22 cellular contexts compared by ENCODE assay signal in genomic region chr22:47133263-47133662, GRCh38.
DNase-seq lines count a peak whose midpoint lies in the region; ATAC-seq and TF ChIP-seq lines count a peak whose summit lies in the region.
"Had no signal": no experiment of that assay in that cellular context is flagged by ENCODE, and none has a peak within 500 bp of the region (broad histone marks: within the 10 kb centered on the region; RNA-seq: fewer than 3 reads in every experiment).

No MANE protein-coding gene starts in this region.

- H3K4me1 ChIP-seq in GM23248 (ENCODE audit: insufficient read depth), result no peaks in the 10 kb centered on the region
- no peaks in the 10 kb centered on the region for H3K4me1 ChIP-seq in upper lobe of right lung
- H3K4me1 ChIP-seq: BLaER1 had no signal

- H3F3A ChIP-seq in GM23248 (ENCODE audit: insufficient read depth), result no peaks in the 10 kb centered on the region

- TF ChIP-seq CTCF in WTC11 (IDR thresholded peaks at IDR 0.05), result no peak
- no peak for TF ChIP-seq CTCF in upper lobe of right lung (IDR thresholded peaks at IDR 0.05)

- H3K4me3 Mint-ChIP-seq in WTC11, result no peak overlapping the region
- H3K4me3 Mint-ChIP-seq: CD4-positive, CD25-positive, alpha-beta regulatory T cell had no signal

- in situ Hi-C loops in GM23248 (cut with MboI), result no loop called here

- 32 to 38% methylated on average over 11 of the region's 11 CpGs for WGBS in GM23248 (ENCODE audit: low coverage in 1 of 2, low lambda C conversion rate in 2 of 2, missing lambda C conversion rate in 2 of 2), 2 experiments

- no peaks in the 10 kb centered on the region for H3K27me3 Mint-ChIP-seq in WTC11 (ENCODE audit: low read depth)
- H3K27me3 Mint-ChIP-seq: CD4-positive, CD25-positive, alpha-beta regulatory T cell had no signal

- H3K27me3 ChIP-seq in GM23248 (replicated peaks; ENCODE audit: insufficient read depth), result no peaks in the 10 kb centered on the region
- no peaks in the 10 kb centered on the region for H3K27me3 ChIP-seq in upper lobe of right lung
- H3K27me3 ChIP-seq: BLaER1 had no signal

- no peaks in the 10 kb centered on the region for H3K9me2 ChIP-seq in GM23248 (ENCODE audit: insufficient read depth)

- H3K9me3 ChIP-seq in GM23248 (ENCODE audit: low read depth), result no peaks in the 10 kb centered on the region
- no peaks in the 10 kb centered on the region for H3K9me3 ChIP-seq in upper lobe of right lung
- H3K9me3 ChIP-seq: BLaER1 had no signal

- H3K4me3 ChIP-seq in GM23248, result no peak overlapping the region
- no peak overlapping the region for H3K4me3 ChIP-seq in upper lobe of right lung
- H3K4me3 ChIP-seq: BLaER1, K562 had no signal

- CTCF ChIA-PET in WTC11 (lab: Charles Lee), result interaction anchor here (0.5 to 1.4 kb wide), 2 partner anchors 200 to 306 kb away, joined by 4 to 5 read pairs; no protein-coding TSS in a partner anchor

- H3K9ac ChIP-seq in GM23248, result no peak overlapping the region
- H3K9ac ChIP-seq: BLaER1 had no signal

- H3K9me3 Mint-ChIP-seq in WTC11, result no peaks in the 10 kb centered on the region
- H3K9me3 Mint-ChIP-seq: CD4-positive, CD25-positive, alpha-beta regulatory T cell had no signal

- H3K4me1 Mint-ChIP-seq in WTC11, result no peaks in the 10 kb centered on the region

- no peaks in the 10 kb centered on the region for H3K79me2 ChIP-seq in GM23248 (ENCODE audit: insufficient read depth)

- H3K36me3 Mint-ChIP-seq in WTC11, result peaks cover 4% of the 10 kb centered on the region; the same call in 1 of the 2 replicates

- no peak overlapping the region for H2AFZ ChIP-seq in GM23248

- no peak overlapping the region for H3K27ac Mint-ChIP-seq in WTC11
- H3K27ac Mint-ChIP-seq: CD4-positive, CD25-positive, alpha-beta regulatory T cell had no signal

- POLR2A ChIA-PET in WTC11 (lab: Charles Lee), result no interaction called here

- no peak overlapping the region for H3K27ac ChIP-seq in GM23248
- H3K27ac ChIP-seq in upper lobe of right lung, result no peak overlapping the region
- H3K27ac ChIP-seq: BLaER1 had no signal

- peak; percentile 17 for DNase-seq in GM23248
- no peak for DNase-seq in WTC11 (ENCODE audit: low spot score)
- peak; percentile 28 for DNase-seq in fibroblast of peridontal ligament (ENCODE audit: extremely low read depth)
- DNase-seq in upper lobe of right lung, result no peak
- DNase-seq in NCI-H748 treated with DMSO at 0.1 percent for 48 hours (lab: John Stamatoyannopoulos, UW), result no peak
- DNase-seq: CD4-positive, CD25-positive, alpha-beta regulatory T cell; DMS153; DND-41; GOT3; Kasumi-1; NCI-H1092 treated with DMSO at 0.1 percent for 48 hours; NCI-H1436; NCI-H1930; NCI-H2107; NCI-H446; NCI-H526; RPMI8226; T-helper 1 cell had no signal

- no peaks in the 10 kb centered on the region for H4K20me1 ChIP-seq in GM23248 (ENCODE audit: insufficient read depth)

- intact Hi-C loops in upper lobe of right lung (cut with DNase I), result no loop called here

- H3K4me2 ChIP-seq in GM23248 (ENCODE audit: unreplicated experiment), result no peak overlapping the region
- H3K4me2 ChIP-seq: BLaER1 had no signal

- H3K36me3 ChIP-seq in GM23248 (ENCODE audit: low read depth), result no peaks in the 10 kb centered on the region
- H3K36me3 ChIP-seq in upper lobe of right lung, result no peaks in the 10 kb centered on the region

- ATAC-seq in WTC11 (peak; percentile 61), upper lobe of right lung (no peak), HG03280 (IDR thresholded peaks at IDR 0.05; ENCODE audit: unreplicated experiment) (no peak), GM21360 (IDR thresholded peaks at IDR 0.05; ENCODE audit: unreplicated experiment) (no peak)
- ATAC-seq: K562 had no signal

TF ChIP-seq in WTC11, 78 proteins besides CTCF, POLR2A, EP300 and RAD21 (continues in another document):
- TF ChIP-seq EMX1 (CRISPR knock-in tag; IDR thresholded peaks at IDR 0.05) (no peak), ETV6 (CRISPR knock-in tag; IDR thresholded peaks at IDR 0.05) (no peak), KAT7 (CRISPR knock-in tag; IDR thresholded peaks at IDR 0.05; ENCODE audit: borderline replicate concordance) (no peak), HMGXB4 (CRISPR knock-in tag; IDR thresholded peaks at IDR 0.05) (no peak), GTF2I (CRISPR knock-in tag; conservative IDR thresholded peaks at IDR 0.05) (no peak), AR (CRISPR knock-in tag; IDR thresholded peaks at IDR 0.05) (no peak), TEAD4 (CRISPR knock-in tag; IDR thresholded peaks at IDR 0.05) (no peak), ZNF138 (CRISPR knock-in tag; conservative IDR thresholded peaks at IDR 0.05) (no peak), ZNF425 (CRISPR knock-in tag; conservative IDR thresholded peaks at IDR 0.05) (no peak), TP53 (CRISPR knock-in tag; IDR thresholded peaks at IDR 0.05) (no peak), USF2 (CRISPR knock-in tag; IDR thresholded peaks at IDR 0.05) (no peak), SMAD3 (CRISPR knock-in tag; IDR thresholded peaks at IDR 0.05; ENCODE audit: borderline replicate concordance) (no peak)

Comparison
In these comparisons a context has a peak if more than half of its experiments do, and no peak if none do; other contexts are left out.
1. DNase-seq: peak in GM23248 (single experiment) and fibroblast of peridontal ligament (single experiment); none in WTC11 (single experiment), upper lobe of right lung (single experiment) and NCI-H748 treated with DMSO at 0.1 percent for 48 hours (single experiment).